ENCODE assay signal across 8 cellular contexts in the genomic region with DNA sequence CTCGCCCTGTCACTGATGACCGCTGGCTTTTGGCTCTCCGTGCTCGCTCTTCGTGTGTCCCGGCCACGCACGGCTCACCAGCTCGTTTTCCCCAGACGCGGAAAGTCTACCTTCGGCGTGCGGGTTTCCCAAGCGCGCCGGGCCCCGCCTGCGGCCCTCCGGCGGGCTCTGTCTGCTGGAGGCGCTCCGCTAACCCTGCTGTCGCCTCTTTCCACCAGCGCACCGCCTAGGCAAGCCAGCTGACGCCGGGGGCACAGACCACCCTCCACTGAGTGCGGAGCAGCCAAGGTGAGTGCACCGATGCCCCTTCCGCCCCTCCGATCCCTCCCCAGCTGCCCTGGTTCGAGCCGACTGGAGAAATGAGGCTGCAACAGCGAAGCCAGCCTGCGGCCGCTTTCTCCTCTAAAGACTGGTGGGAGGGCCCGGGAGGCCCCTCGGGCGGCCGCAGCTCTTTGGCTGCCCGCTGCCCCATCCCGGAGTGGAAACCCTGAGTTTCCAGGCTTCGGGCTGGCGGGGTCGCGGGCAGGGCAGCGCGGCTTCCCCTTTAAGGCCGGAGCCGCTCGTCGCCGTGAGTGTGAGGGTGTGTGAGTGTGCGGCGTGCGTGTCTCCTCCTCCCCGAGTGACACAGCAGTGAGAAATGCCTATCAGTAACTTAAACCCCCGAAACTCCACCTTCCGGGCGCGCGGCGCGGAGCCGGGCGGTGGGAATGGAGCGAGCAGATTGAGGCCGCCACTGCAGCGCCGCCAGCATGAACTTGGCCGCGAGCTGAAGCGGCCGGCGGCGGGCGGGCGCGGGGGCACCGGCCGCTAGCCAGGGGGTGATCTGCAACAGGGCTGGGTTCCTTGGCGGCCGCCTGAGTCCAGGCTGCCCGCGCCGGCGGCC. TPM values are rescaled to one million over a fixed set of nuclear protein-coding genes. Genes with fewer than 3 reads are reported as not detected.
DNase-seq lines count a peak whose midpoint lies in the region; ATAC-seq and TF ChIP-seq lines count a peak whose summit lies in the region.

A gene with protein sequence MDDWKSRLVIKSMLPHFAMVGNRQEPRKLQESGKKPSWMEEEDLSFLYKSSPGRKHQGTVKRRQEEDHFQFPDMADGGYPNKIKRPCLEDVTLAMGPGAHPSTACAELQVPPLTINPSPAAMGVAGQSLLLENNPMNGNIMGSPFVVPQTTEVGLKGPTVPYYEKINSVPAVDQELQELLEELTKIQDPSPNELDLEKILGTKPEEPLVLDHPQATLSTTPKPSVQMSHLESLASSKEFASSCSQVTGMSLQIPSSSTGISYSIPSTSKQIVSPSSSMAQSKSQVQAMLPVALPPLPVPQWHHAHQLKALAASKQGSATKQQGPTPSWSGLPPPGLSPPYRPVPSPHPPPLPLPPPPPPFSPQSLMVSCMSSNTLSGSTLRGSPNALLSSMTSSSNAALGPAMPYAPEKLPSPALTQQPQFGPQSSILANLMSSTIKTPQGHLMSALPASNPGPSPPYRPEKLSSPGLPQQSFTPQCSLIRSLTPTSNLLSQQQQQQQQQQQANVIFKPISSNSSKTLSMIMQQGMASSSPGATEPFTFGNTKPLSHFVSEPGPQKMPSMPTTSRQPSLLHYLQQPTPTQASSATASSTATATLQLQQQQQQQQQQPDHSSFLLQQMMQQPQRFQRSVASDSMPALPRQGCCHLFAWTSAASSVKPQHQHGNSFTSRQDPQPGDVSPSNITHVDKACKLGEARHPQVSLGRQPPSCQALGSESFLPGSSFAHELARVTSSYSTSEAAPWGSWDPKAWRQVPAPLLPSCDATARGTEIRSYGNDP (plus strand): TSS at position 719 of the 883 bp plus-strand sequence. CDS start 82,200 bp downstream, outside the sequence.

- H3K4me3 ChIP-seq in neutrophil (ENCODE audit: low read depth in 1 of 2, low read length in 1 of 2) = peak within 1 kb of the TSS; percentile 31 to 67
- H3K4me3 ChIP-seq in upper lobe of right lung = peak within 1 kb of the TSS; percentile 58

- H3K27me3 ChIP-seq in neutrophil (peaks cover 91% of the 10 kb centered on the region), upper lobe of right lung (no peaks in the 10 kb centered on the region)

- H3K9me3 ChIP-seq in neutrophil = no peaks in the 10 kb centered on the region
- no peaks in the 10 kb centered on the region for H3K9me3 ChIP-seq in upper lobe of right lung

- H3K36me3 ChIP-seq in neutrophil (no peaks in the 10 kb centered on the region), upper lobe of right lung (no peaks in the 10 kb centered on the region)

- POLR2A ChIA-PET in activated naive CD8-positive, alpha-beta T cell treated with anti-CD3 and anti-CD28 coated beads, Interleukin-2, amount 10 ng/mL, durations not matched to agents 7 days and 5 days (lab: Charles Lee) = no interaction called here

- DNase-seq in NCI-H1105 treated with DMSO at 0.1 percent for 48 hours (lab: John Stamatoyannopoulos, UW) = peak; percentile 42
- DNase-seq in NCI-H1105 (lab: John Stamatoyannopoulos, UW) = no peak
- DNase-seq in RPMI8226 = peak; percentile 34
- peak; percentile 61 for DNase-seq in activated naive CD8-positive, alpha-beta T cell treated with anti-CD3 and anti-CD28 coated beads, Interleukin-2, amount 10 ng/mL, durations not matched to agents 7 days and 5 days
- DNase-seq in glutamatergic neuron = peak; percentile 30
- peak; percentile 82 for DNase-seq in upper lobe of right lung
- no peak for DNase-seq in iPS-NIHi7 (ENCODE audit: extremely low spot score)

- H3K4me1 ChIP-seq in neutrophil (ENCODE audit: control insufficient read depth in 1 of 2, insufficient read depth in 1 of 2, low read depth in 1 of 2, low read length in 1 of 2) (peaks cover 38 to 48% of the 10 kb centered on the region in 2 experiments), upper lobe of right lung (no peaks in the 10 kb centered on the region)

- peak within 1 kb of the TSS; percentile 78 for H3K4me3 Mint-ChIP-seq in activated naive CD8-positive, alpha-beta T cell treated with anti-CD3 and anti-CD28 coated beads, Interleukin-2, amount 10 ng/mL, durations not matched to agents 7 days and 5 days
- H3K4me3 Mint-ChIP-seq in glutamatergic neuron (ENCODE audit: unreplicated experiment) = peak within 1 kb of the TSS; percentile 79

- H3K4me1 Mint-ChIP-seq in activated naive CD8-positive, alpha-beta T cell treated with anti-CD3 and anti-CD28 coated beads, Interleukin-2, amount 10 ng/mL, durations not matched to agents 7 days and 5 days = peaks cover 20% of the 10 kb centered on the region
- peaks cover 5% of the 10 kb centered on the region for H3K4me1 Mint-ChIP-seq in glutamatergic neuron (ENCODE audit: low read depth, unreplicated experiment)

- no peaks in the 10 kb centered on the region for H3K36me3 Mint-ChIP-seq in activated naive CD8-positive, alpha-beta T cell treated with anti-CD3 and anti-CD28 coated beads, Interleukin-2, amount 10 ng/mL, durations not matched to agents 7 days and 5 days
- no peaks in the 10 kb centered on the region for H3K36me3 Mint-ChIP-seq in glutamatergic neuron (ENCODE audit: unreplicated experiment)

- H3K27ac ChIP-seq in neutrophil (no peak within 1 kb of the TSS), upper lobe of right lung (peak within 1 kb of the TSS; percentile 74)

- intact Hi-C loops in upper lobe of right lung (cut with DNase I) = no loop called here

- TF ChIP-seq CTCF in glutamatergic neuron (IDR thresholded peaks at IDR 0.05; ENCODE audit: partially characterized antibody, unreplicated experiment) (no peak), neutrophil (IDR thresholded peaks at IDR 0.05) (no peak), upper lobe of right lung (IDR thresholded peaks at IDR 0.05) (no peak)

- peak within 1 kb of the TSS; percentile 66 for H3K27ac Mint-ChIP-seq in activated naive CD8-positive, alpha-beta T cell treated with anti-CD3 and anti-CD28 coated beads, Interleukin-2, amount 10 ng/mL, durations not matched to agents 7 days and 5 days
- H3K27ac Mint-ChIP-seq in glutamatergic neuron (ENCODE audit: unreplicated experiment) = no peak within 1 kb of the TSS

- peaks cover 37% of the 10 kb centered on the region for H3K27me3 Mint-ChIP-seq in activated naive CD8-positive, alpha-beta T cell treated with anti-CD3 and anti-CD28 coated beads, Interleukin-2, amount 10 ng/mL, durations not matched to agents 7 days and 5 days
- H3K27me3 Mint-ChIP-seq in glutamatergic neuron (ENCODE audit: unreplicated experiment) = peaks cover 7% of the 10 kb centered on the region

- no peaks in the 10 kb centered on the region for H3K9me3 Mint-ChIP-seq in activated naive CD8-positive, alpha-beta T cell treated with anti-CD3 and anti-CD28 coated beads, Interleukin-2, amount 10 ng/mL, durations not matched to agents 7 days and 5 days
- H3K9me3 Mint-ChIP-seq in glutamatergic neuron (ENCODE audit: unreplicated experiment) = peaks cover 5% of the 10 kb centered on the region

- ATAC-seq in activated naive CD8-positive, alpha-beta T cell treated with anti-CD3 and anti-CD28 coated beads, Interleukin-2, amount 10 ng/mL, durations not matched to agents 7 days and 5 days (ENCODE audit: low read depth) = peak; percentile 63
- peak; percentile 82 for ATAC-seq in upper lobe of right lung

RNA-seq across cellular contexts. Expression of the gene that starts here (rescaled TPM):
- 1 to 10 TPM; 1.6 to 2.5 TPM for total RNA-seq in activated naive CD8-positive, alpha-beta T cell treated with anti-CD3 and anti-CD28 coated beads, Interleukin-2, amount 10 ng/mL, durations not matched to agents 7 days and 5 days
- total RNA-seq in glutamatergic neuron (ENCODE audit: unreplicated experiment) = 0.25 TPM
- total RNA-seq in upper lobe of right lung = 5.0 TPM

Comparison
In these comparisons a context has a peak if more than half of its experiments do, and no peak if none do; other contexts are left out.
1. DNase-seq: peak in NCI-H1105 treated with DMSO at 0.1 percent for 48 hours (single experiment), RPMI8226 (single experiment), activated naive CD8-positive, alpha-beta T cell treated with anti-CD3 and anti-CD28 coated beads, Interleukin-2, amount 10 ng/mL, durations not matched to agents 7 days and 5 days (single experiment) and upper lobe of right lung (single experiment); none in NCI-H1105 (single experiment) and iPS-NIHi7 (single experiment).
2. Peak in DNase-seq in glutamatergic neuron; RNA of the gene not detected or under 1 TPM.